Comparison of ENCODE assay signal across 9 cellular contexts in the genomic region with DNA sequence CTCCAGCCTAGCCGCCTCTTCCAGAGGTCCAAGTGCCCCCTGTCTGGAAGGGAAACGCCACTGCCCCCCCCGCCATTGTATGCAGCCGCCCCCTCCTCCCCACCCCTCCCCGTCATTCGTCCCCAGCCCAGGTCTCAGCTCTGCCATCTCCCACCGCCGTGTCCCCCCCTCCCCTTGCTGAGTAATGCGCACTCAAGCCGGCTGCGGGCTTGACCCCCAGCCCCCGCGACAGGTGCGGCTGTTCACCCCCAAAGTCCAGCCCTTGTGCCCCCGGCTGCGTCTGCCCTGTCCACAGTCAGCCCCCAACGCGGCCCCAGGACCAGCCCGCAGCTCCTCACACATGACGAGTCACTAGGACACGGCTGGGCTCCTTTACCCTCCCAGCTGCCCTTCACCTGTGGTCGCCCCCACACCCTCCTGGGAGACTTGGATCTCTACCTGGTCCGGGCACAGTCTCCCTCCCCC. TPM values are rescaled to one million over a fixed set of nuclear protein-coding genes. Genes with fewer than 3 reads are reported as not detected.
A peak's percentile ranks its signal among the peaks of the same experiment; 100 is the strongest.
DNase-seq lines count a peak whose midpoint lies in the region; ATAC-seq, FAIRE-seq and TF ChIP-seq lines count a peak whose summit lies in the region.
"Had no signal": no experiment of that assay in that cellular context is flagged by ENCODE, and none has a peak within 500 bp of the region (broad histone marks: within the 10 kb centered on the region; RNA-seq: fewer than 3 reads in every experiment).

No MANE protein-coding gene starts in this region.

- FAIRE-seq in RCC 7860 (lab: Jason Lieb, UNC), result no peak
- FAIRE-seq: GM18507 had no signal

- H2AFZ ChIP-seq in KMS-11 (ENCODE audit: low read depth), result peak overlapping the region; percentile 92

- H3K9me3 ChIP-seq in A673 (ENCODE audit: low read depth, low read length, poor library complexity, severe bottlenecking), result no peaks in the 10 kb centered on the region
- no peaks in the 10 kb centered on the region for H3K9me3 ChIP-seq in aorta (ENCODE audit: control insufficient read depth, low read length)

- peaks cover 22% of the 10 kb centered on the region for H3K4me1 Mint-ChIP-seq in mesothelial cell of epicardium

- 1 to 2% methylated on average over 23 of the region's 23 CpGs for WGBS in aorta, 2 donors

- CTCF ChIA-PET in A673 (lab: Charles Lee), result interaction anchor here (1.0 to 1.1 kb wide), 2 partner anchors 283 to 300 kb away, joined by 3 to 6 read pairs; no protein-coding TSS in a partner anchor

- H3K9me3 Mint-ChIP-seq in mesothelial cell of epicardium, result no peaks in the 10 kb centered on the region

- H3K36me3 Mint-ChIP-seq in mesothelial cell of epicardium, result peaks cover 1% of the 10 kb centered on the region

- no peaks in the 10 kb centered on the region for H3K27me3 Mint-ChIP-seq in mesothelial cell of epicardium (ENCODE audit: low read depth)

- intact Hi-C loops in A673 (cut with micrococcal nuclease; ENCODE audit: unreplicated experiment) (loop anchor here (10.0 kb wide), 1 partner anchor 499 kb away; no protein-coding TSS in a partner anchor), aorta (cut with DNase I) (loop anchor here (1.0 to 10.0 kb wide), 3 partner anchors 166 to 325 kb away; a partner anchor contains a TSS)

- H4K20me1 ChIP-seq in KMS-11 (ENCODE audit: insufficient read depth), result no peaks in the 10 kb centered on the region

- H3K4me3 ChIP-seq in A673 (ENCODE audit: low read depth, low read length, poor library complexity, severe bottlenecking), result peak overlapping the region; percentile 48
- H3K4me3 ChIP-seq in KMS-11 (IDR thresholded peaks at IDR 0.05; ENCODE audit: insufficient read depth, low read depth, low read length), result no peak overlapping the region
- H3K4me3 ChIP-seq in choroid plexus epithelial cell (ENCODE audit: low read depth, low read length), result peak overlapping the region; percentile 72
- H3K4me3 ChIP-seq in aorta (ENCODE audit: low read length in 2 of 2), result peak overlapping the region; percentile 46 to 50

- peak overlapping the region; percentile 54; the same call in 1 of the 2 replicates for H3K4me2 ChIP-seq in KMS-11

- TF ChIP-seq CTCF in A673 (conservative IDR thresholded peaks at IDR 0.05; ENCODE audit: low read depth, low read length) (no peak), KMS-11 (conservative IDR thresholded peaks at IDR 0.05; ENCODE audit: low read depth, low read length) (no peak), choroid plexus epithelial cell (conservative IDR thresholded peaks at IDR 0.05; ENCODE audit: low read depth, low read length) (no peak), mesothelial cell of epicardium (IDR thresholded peaks at IDR 0.05; ENCODE audit: unreplicated experiment) (no peak)

- H3K36me3 ChIP-seq in A673 (ENCODE audit: insufficient read depth, low read length, poor library complexity, severe bottlenecking) (no peaks in the 10 kb centered on the region), KMS-11 (ENCODE audit: insufficient read depth) (no peaks in the 10 kb centered on the region), aorta (ENCODE audit: control insufficient read depth in 1 of 2, insufficient read depth in 2 of 2, low read length in 1 of 2) (no peaks in the 10 kb centered on the region)

- H3K9ac ChIP-seq in KMS-11, result no peak overlapping the region

- H3K79me2 ChIP-seq in KMS-11 (ENCODE audit: insufficient read depth, low read depth), result no peaks in the 10 kb centered on the region

- POLR2A ChIA-PET in A673 (lab: Charles Lee; ENCODE audit: low non-redundant PET), result interaction anchor here (0.5 kb wide), 1 partner anchor 297 kb away, joined by 4 read pairs; no protein-coding TSS in a partner anchor

- no peak overlapping the region for H3K27ac ChIP-seq in A673 (ENCODE audit: low read depth, low read length, poor library complexity, severe bottlenecking)
- no peak overlapping the region for H3K27ac ChIP-seq in KMS-11
- H3K27ac ChIP-seq in aorta (ENCODE audit: low read depth in 1 of 2, low read length in 2 of 2), result no peak overlapping the region

- ATAC-seq in aorta (ENCODE audit: low FRiP score) (no peak), GM19467 (IDR thresholded peaks at IDR 0.05; ENCODE audit: unreplicated experiment) (no peak), HG02610 (IDR thresholded peaks at IDR 0.05; ENCODE audit: unreplicated experiment) (no peak)

- H3K4me1 ChIP-seq in A673 (ENCODE audit: insufficient read depth, low read length, poor library complexity, severe bottlenecking) (peaks cover 23% of the 10 kb centered on the region), KMS-11 (ENCODE audit: low read depth, poor library complexity, severe bottlenecking) (peaks cover 8% of the 10 kb centered on the region), aorta (ENCODE audit: control insufficient read depth in 1 of 2, insufficient read depth in 2 of 2, low read length in 2 of 2) (no peaks in the 10 kb centered on the region)

- DNase-seq in A673 (ENCODE audit: low spot score) (no peak), choroid plexus epithelial cell (ENCODE audit: low read depth) (no peak), mesothelial cell of epicardium (ENCODE audit: low spot score in 2 of 2, unreplicated experiment in 2 of 2) (no peak), aorta (no peak), RCC 7860 (ENCODE audit: low spot score) (no peak)

- H3K27me3 ChIP-seq in A673 (replicated peaks; ENCODE audit: insufficient read depth, low read depth, low read length, poor library complexity) (peaks cover 11% of the 10 kb centered on the region), KMS-11 (ENCODE audit: insufficient read depth, low read depth) (no peaks in the 10 kb centered on the region), aorta (ENCODE audit: control insufficient read depth in 1 of 2, insufficient read depth in 2 of 2, low read length in 1 of 2) (no peaks in the 10 kb centered on the region)

- no TSS peak for BruUV-seq in A673 (replicated peaks; lab: Mats Ljungman, UMichigan)

- no peak overlapping the region for H3K27ac Mint-ChIP-seq in mesothelial cell of epicardium

- H3K4me3 Mint-ChIP-seq in mesothelial cell of epicardium, result peak overlapping the region; percentile 83

RNA-seq across cellular contexts. Expression of a gene that starts 0.6 kb away (rescaled TPM):
- total RNA-seq in A673 (2021), result 4.0 and 6.9 TPM in 2 replicates
- total RNA-seq in mesothelial cell of epicardium, result 31.3 to 36.5 TPM (median 34.2 TPM) in 3 replicates
- 10 to 100 TPM; 10.3 to 41.1 TPM for total RNA-seq in aorta
- 1 to 10 TPM; 1.8 to 7.7 TPM for polyA plus RNA-seq in aorta
